ENCODE assay signal across 8 cellular contexts in genomic region chr3:10026084-10026890, GRCh38. TPM values are rescaled to one million over a fixed set of nuclear protein-coding genes. Genes with fewer than 3 reads are reported as not detected.
DNase-seq lines count a peak whose midpoint lies in the region; ATAC-seq and TF ChIP-seq lines count a peak whose summit lies in the region.

Gene FANCD2 (plus strand): TSS chr3:10026437. CDS start chr3:10028658, 2,221 bp downstream.

- DNase-seq in GM12865 (ENCODE audit: low read depth) (peak; percentile 90), HFFc6 (peak; percentile 84), NAMALWA (ENCODE audit: low spot score) (peak; percentile 92), SW 1271 (lab: John Stamatoyannopoulos, UW) (peak; percentile 73 to 83), Right ventricle myocardium inferior (ENCODE audit: missing footprints) (peak; percentile 94), tibial artery (peak; percentile 78 to 92)
- DNase-seq in activated naive CD8-positive, alpha-beta T cell treated with anti-CD3 and anti-CD28 coated beads, Interleukin-2, amount 10 ng/mL, durations not matched to agents 7 days and 5 days = peak; percentile 98

- H3K27me3 Mint-ChIP-seq in HFFc6 (ENCODE audit: insufficient read depth) = peaks cover 2% of the 10 kb centered on the region
- no peaks in the 10 kb centered on the region for H3K27me3 Mint-ChIP-seq in activated naive CD8-positive, alpha-beta T cell treated with anti-CD3 and anti-CD28 coated beads, Interleukin-2, amount 10 ng/mL, durations not matched to agents 7 days and 5 days

- POLR2A ChIA-PET in activated naive CD8-positive, alpha-beta T cell treated with anti-CD3 and anti-CD28 coated beads, Interleukin-2, amount 10 ng/mL, durations not matched to agents 7 days and 5 days (lab: Charles Lee) = interaction anchor here (0.6 to 1.3 kb wide), 8 partner anchors 9 to 221 kb away, joined by 3 to 6 read pairs (median 4); partner anchors contain the start of genes BRK1 and CRELD1

- peaks cover 48% of the 10 kb centered on the region for H3K4me1 Mint-ChIP-seq in HFFc6 (ENCODE audit: low read depth)
- H3K4me1 Mint-ChIP-seq in activated naive CD8-positive, alpha-beta T cell treated with anti-CD3 and anti-CD28 coated beads, Interleukin-2, amount 10 ng/mL, durations not matched to agents 7 days and 5 days = peaks cover 30% of the 10 kb centered on the region

- H3K27me3 ChIP-seq in parathyroid adenoma (ENCODE audit: control insufficient read depth, insufficient read depth, low read length) = no peaks in the 10 kb centered on the region
- H3K27me3 ChIP-seq in tibial artery = no peaks in the 10 kb centered on the region

- peak; percentile 91 for ATAC-seq in activated naive CD8-positive, alpha-beta T cell treated with anti-CD3 and anti-CD28 coated beads, Interleukin-2, amount 10 ng/mL, durations not matched to agents 7 days and 5 days (ENCODE audit: low read depth)
- peak; percentile 91 for ATAC-seq in Right ventricle myocardium inferior

- no peak within 1 kb of the TSS for H3K9ac ChIP-seq in parathyroid adenoma

- H2AFZ ChIP-seq in parathyroid adenoma = peak within 1 kb of the TSS; percentile 97

- peak within 1 kb of the TSS; percentile 95 for H3K4me3 Mint-ChIP-seq in HFFc6
- peak within 1 kb of the TSS; percentile 94 for H3K4me3 Mint-ChIP-seq in activated naive CD8-positive, alpha-beta T cell treated with anti-CD3 and anti-CD28 coated beads, Interleukin-2, amount 10 ng/mL, durations not matched to agents 7 days and 5 days

- peaks cover 23% of the 10 kb centered on the region for H3K36me3 Mint-ChIP-seq in HFFc6 (ENCODE audit: low read depth)
- H3K36me3 Mint-ChIP-seq in activated naive CD8-positive, alpha-beta T cell treated with anti-CD3 and anti-CD28 coated beads, Interleukin-2, amount 10 ng/mL, durations not matched to agents 7 days and 5 days = peaks cover 11% of the 10 kb centered on the region

- no peaks in the 10 kb centered on the region for H3K9me3 Mint-ChIP-seq in HFFc6
- H3K9me3 Mint-ChIP-seq in activated naive CD8-positive, alpha-beta T cell treated with anti-CD3 and anti-CD28 coated beads, Interleukin-2, amount 10 ng/mL, durations not matched to agents 7 days and 5 days = no peaks in the 10 kb centered on the region

- H3K4me1 ChIP-seq in parathyroid adenoma (no peaks in the 10 kb centered on the region), tibial artery (peaks cover 4 to 35% (median 21%) of the 10 kb centered on the region in 4 donors)

- peak within 1 kb of the TSS; percentile 95 for H3K27ac Mint-ChIP-seq in HFFc6
- peak within 1 kb of the TSS; percentile 97 for H3K27ac Mint-ChIP-seq in activated naive CD8-positive, alpha-beta T cell treated with anti-CD3 and anti-CD28 coated beads, Interleukin-2, amount 10 ng/mL, durations not matched to agents 7 days and 5 days

- no peaks in the 10 kb centered on the region for H3K9me3 ChIP-seq in parathyroid adenoma (ENCODE audit: control insufficient read depth, low read length)
- no peaks in the 10 kb centered on the region for H3K9me3 ChIP-seq in tibial artery

- H3K27ac ChIP-seq in parathyroid adenoma (peak within 1 kb of the TSS; percentile 67), tibial artery (peak within 1 kb of the TSS; percentile 73 to 81)

- peaks cover 5% of the 10 kb centered on the region for H3K79me2 ChIP-seq in parathyroid adenoma

- TF ChIP-seq CTCF in GM12865 (IDR thresholded peaks at IDR 0.05; ENCODE audit: insufficient read depth, low read depth, low read length, missing control alignments) = no peak
- TF ChIP-seq CTCF in HFFc6 (IDR thresholded peaks at IDR 0.05) = no peak; the same call in 1 of the 2 replicates
- TF ChIP-seq CTCF in parathyroid adenoma (IDR thresholded peaks at IDR 0.05) = peak; percentile 5
- TF ChIP-seq CTCF in tibial artery (IDR thresholded peaks at IDR 0.05) = peak; percentile 4 to 7

- H3K36me3 ChIP-seq in parathyroid adenoma (ENCODE audit: control insufficient read depth, insufficient read depth, low read length) (no peaks in the 10 kb centered on the region), tibial artery (peaks cover 15 to 25% (median 22%) of the 10 kb centered on the region in 3 donors)

- peak within 1 kb of the TSS; percentile 86 for H3K4me2 ChIP-seq in parathyroid adenoma (ENCODE audit: low read length)

- H3K4me3 ChIP-seq in GM12865 (ENCODE audit: low read depth, low read length) (peak within 1 kb of the TSS; percentile 81), parathyroid adenoma (ENCODE audit: low read depth, low read length) (peak within 1 kb of the TSS; percentile 94), tibial artery (peak within 1 kb of the TSS; percentile 81 to 84)

- intact Hi-C loops in Right ventricle myocardium inferior (cut with DNase I) (loop anchor here (1.0 to 10.0 kb wide), 2 partner anchors 40 to 199 kb away; partner anchors contain the start of gene EMC3), tibial artery (cut with DNase I; ENCODE audit: low total_unique reads) (no loop called here)

RNA-seq across cellular contexts. Expression of gene FANCD2, which starts in this region (rescaled TPM):
- 10 to 100 TPM in 5 of 6 experiments, 1 to 10 TPM in 1; 9.7 to 21.7 (median 17.5) TPM for total RNA-seq in HFFc6 (2021; fragmentation: NEBNext Ultra II Directional; extraction: Animal tissue kit (Norgen Biotek cat#: 25700))
- total RNA-seq in activated naive CD8-positive, alpha-beta T cell treated with anti-CD3 and anti-CD28 coated beads, Interleukin-2, amount 10 ng/mL, durations not matched to agents 7 days and 5 days = 10 to 100 TPM; 57.9 to 78.8 TPM
- 1.0 TPM for total RNA-seq in Right ventricle myocardium inferior

Comparison
In these comparisons a context has a peak if more than half of its experiments do, and no peak if none do; other contexts are left out.
1. Peak in every context shown above with its lines: DNase-seq, ATAC-seq, H3K4me3 ChIP-seq and H3K27ac ChIP-seq.
2. CTCF ChIP-seq: peak in parathyroid adenoma (single experiment) and tibial artery (2 of 2); none in GM12865 (single experiment) and HFFc6 (single experiment).